ENCODE assay signal across 37 cellular contexts in the genomic region with DNA sequence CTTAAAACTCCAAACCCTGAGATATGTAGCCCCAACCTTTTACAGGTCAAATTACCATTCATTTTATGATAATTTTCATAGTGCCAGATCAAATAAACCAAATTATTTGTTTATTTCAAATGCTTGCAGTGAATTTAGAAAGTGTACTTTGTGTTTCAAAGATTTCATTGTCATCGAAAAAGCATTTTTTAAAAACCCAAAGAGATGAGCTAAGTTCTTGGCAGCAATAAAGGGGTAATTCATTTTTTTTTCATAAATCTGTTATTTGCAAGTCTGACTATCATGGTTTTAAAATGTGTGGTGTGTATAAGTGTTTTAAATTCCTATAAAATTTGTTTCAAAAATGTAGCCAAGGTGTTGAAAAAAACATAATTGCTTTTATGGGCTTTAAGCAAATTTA. TPM values are rescaled to one million over a fixed set of nuclear protein-coding genes. Genes with fewer than 3 reads are reported as not detected.
"Had no signal": no experiment of that assay in that cellular context is flagged by ENCODE, and none has a peak within 500 bp of the region (broad histone marks: within the 10 kb centered on the region; RNA-seq: fewer than 3 reads in every experiment).

No MANE protein-coding gene starts in this region.

- H3K36me3 ChIP-seq: adrenal gland, brain microvascular endothelial cell, breast epithelium, WERI-Rb-1 had no signal

- H3K4me1 ChIP-seq: adrenal gland, body of pancreas, breast epithelium had no signal

- H3K4me3 ChIP-seq: adrenal gland, body of pancreas, breast epithelium had no signal

- H3K27me3 ChIP-seq: adrenal gland, body of pancreas, brain microvascular endothelial cell, breast epithelium had no signal

- FAIRE-seq: astrocyte, TTC549 had no signal

- H3K9me3 ChIP-seq: adrenal gland, body of pancreas, breast epithelium had no signal

- DNase-seq: activated CD4-positive, alpha-beta memory T cell treated with anti-CD3 and anti-CD28 coated beads for 36 hours; activated CD4-positive, alpha-beta T cell treated with anti-CD3 and anti-CD28 coated beads for 4 hours; activated CD4-positive, alpha-beta T cell treated with anti-CD3 and anti-CD28 coated beads, Interleukin-2, amount 10 ng/mL, durations not matched to agents 24 days and 14 days; activated CD4-positive, alpha-beta T cell treated with anti-CD3 and anti-CD28 coated beads, Interleukin-2, amount 50 U/mL, for 1 hour; activated CD4-positive, alpha-beta T cell treated with anti-CD3 and anti-CD28 coated beads, Interleukin-2, amount 50 U/mL, for 4 hours; activated CD4-positive, CD25-positive, alpha-beta regulatory T cell; activated CD8-positive, alpha-beta memory T cell treated with anti-CD3 and anti-CD28 coated beads, Interleukin-2, amount 50 U/mL, for 4 hours; activated CD8-positive, alpha-beta T cell treated with anti-CD3 and anti-CD28 coated beads for 36 hours; activated effector memory CD4-positive, alpha-beta T cell treated with anti-CD3 and anti-CD28 coated beads, Interleukin-2, amount 50 U/mL, for 16 hours; activated gamma-delta T cell treated with Interleukin-2 at 50 U/mL for 16 hours; activated naive CD4-positive, alpha-beta T cell; activated naive CD4-positive, alpha-beta T cell treated with anti-CD3 and anti-CD28 coated beads for 36 hours; activated naive CD4-positive, alpha-beta T cell treated with anti-CD3 and anti-CD28 coated beads, Interleukin-2, amount 50 U/mL, for 16 hours; activated naive CD8-positive, alpha-beta T cell treated with anti-CD3 and anti-CD28 coated beads for 36 hours; activated T-cell treated with anti-CD3 and anti-CD28 coated beads for 4 hours; activated T-cell treated with anti-CD3 and anti-CD28 coated beads, Interleukin-2, amount 50 U/mL, for 1 hour; activated T-cell treated with anti-CD3 and anti-CD28 coated beads, Interleukin-2, amount 50 U/mL, for 4 hours; activated T-cell treated with anti-CD3 and anti-CD28 coated beads, Interleukin-2, amount 50 U/mL, for 72 hours; adrenal gland; amniotic stem cell; aorta; body of pancreas; brain microvascular endothelial cell; central memory CD4-positive, alpha-beta T cell; T-helper 1 cell; T-helper 2 cell; T-helper 9 cell; WERI-Rb-1 had no signal

- H3K27ac ChIP-seq: adrenal gland, body of pancreas, brain microvascular endothelial cell, breast epithelium, WERI-Rb-1 had no signal

- ATAC-seq: activated CD4-positive, CD25-positive, alpha-beta regulatory T cell treated with anti-CD3 and anti-CD28 coated beads, Interleukin-2, amount 50 U/mL, for 24 hours; activated CD8-positive, alpha-beta T cell treated with anti-CD3 and anti-CD28 coated beads for 36 hours; activated naive CD4-positive, alpha-beta T cell treated with anti-CD3 and anti-CD28 coated beads, Interleukin-2, amount 50 U/mL, for 72 hours; activated T-cell treated with anti-CD3 and anti-CD28 coated beads, Interleukin-2, amount 50 U/mL, for 4 hours; activated T-cell treated with anti-CD3 and anti-CD28 coated beads, Interleukin-2, amount 50 U/mL, for 72 hours; activated T-helper 17 cell treated with anti-CD3 and anti-CD28 coated beads, Interleukin-2, amount 50 U/mL, for 72 hours; body of pancreas; WTC11 had no signal

RNA-seq across cellular contexts. Expression of a gene that starts 17.2 kb away (rescaled TPM):
- total RNA-seq: activated CD4-positive, alpha-beta T cell treated with anti-CD3 and anti-CD28 coated beads, Interleukin-2, amount 10 ng/mL, durations not matched to agents 24 days and 14 days; activated CD8-positive, alpha-beta memory T cell treated with anti-CD3 and anti-CD28 coated beads for 36 hours; activated naive CD4-positive, alpha-beta T cell treated with anti-CD3 and anti-CD28 coated beads for 36 hours; activated T-helper 1 cell treated with anti-CD3 and anti-CD28 coated beads, Interleukin-12 subunit alpha, Interleukin-12 subunit beta, Interleukin-2, Interleukin-4 antibody, amounts not matched to agents 30 ng/mL and 10 ng/mL and 1 ng/mL, durations not matched to agents 14 hours and 24 hours and 36 hours had no signal

RNA-seq across cellular contexts. Expression of a gene that starts 49.4 kb away (rescaled TPM):
- total RNA-seq: activated CD4-positive, alpha-beta memory T cell treated with anti-CD3 and anti-CD28 coated beads for 36 hours; activated CD4-positive, alpha-beta T cell treated with anti-CD3 and anti-CD28 coated beads, Interleukin-2, amount 10 ng/mL, durations not matched to agents 24 days and 14 days; activated CD8-positive, alpha-beta memory T cell treated with anti-CD3 and anti-CD28 coated beads for 36 hours; activated CD8-positive, alpha-beta T cell treated with anti-CD3 and anti-CD28 coated beads for 36 hours; activated naive CD4-positive, alpha-beta T cell treated with anti-CD3 and anti-CD28 coated beads for 36 hours; activated naive CD4-positive, alpha-beta T cell treated with anti-CD3 and anti-CD28 coated beads, Interleukin-2, amount 50 U/mL, for 72 hours; activated naive CD8-positive, alpha-beta T cell treated with anti-CD3 and anti-CD28 coated beads for 36 hours; activated T-cell treated with anti-CD3 and anti-CD28 coated beads, Interleukin-2, amount 50 U/mL, for 72 hours; activated T-helper 1 cell treated with anti-CD3 and anti-CD28 coated beads, Interleukin-12 subunit alpha, Interleukin-12 subunit beta, Interleukin-2, Interleukin-4 antibody, amounts not matched to agents 30 ng/mL and 10 ng/mL and 1 ng/mL, durations not matched to agents 14 hours and 24 hours and 36 hours; activated T-helper 17 cell treated with anti-CD3 and anti-CD28 coated beads, Interleukin-2, amount 50 U/mL, for 72 hours had no signal
